Comparison of ENCODE assay signal across 25 cellular contexts in genomic region chr7:142720981-142721380, GRCh38. TPM values are rescaled to one million over a fixed set of nuclear protein-coding genes. Genes with fewer than 3 reads are reported as not detected.
DNase-seq lines count a peak whose midpoint lies in the region; ATAC-seq and TF ChIP-seq lines count a peak whose summit lies in the region.
"Had no signal": no experiment of that assay in that cellular context is flagged by ENCODE, and none has a peak within 500 bp of the region (broad histone marks: within the 10 kb centered on the region; RNA-seq: fewer than 3 reads in every experiment).

No MANE protein-coding gene starts in this region.

- H3K9me3 Mint-ChIP-seq in CD4-positive, CD25-positive, alpha-beta regulatory T cell, result no peaks in the 10 kb centered on the region
- no peaks in the 10 kb centered on the region for H3K9me3 Mint-ChIP-seq in T-cell
- H3K9me3 Mint-ChIP-seq in central memory CD8-positive, alpha-beta T cell, result no peaks in the 10 kb centered on the region

- intact Hi-C loops in dorsolateral prefrontal cortex (cut with DNase I), result no loop called here

- POLR2A ChIA-PET in T-cell (lab: Charles Lee), result interaction anchor here in 1 of 2 donors (0.6 kb wide), 1 partner anchor 77 kb away, joined by 5 read pairs; no protein-coding TSS in a partner anchor

- no peaks in the 10 kb centered on the region for H3K9me3 ChIP-seq in BLaER1
- H3K9me3 ChIP-seq in CD4-positive, CD25-positive, alpha-beta regulatory T cell (ENCODE audit: control insufficient read depth in 2 of 2, low read length in 2 of 2), result no peaks in the 10 kb centered on the region
- H3K9me3 ChIP-seq: left ventricle myocardium inferior had no signal

- H3K27me3 ChIP-seq in BLaER1 (no peaks in the 10 kb centered on the region), dorsolateral prefrontal cortex (peaks cover 0 to 23% (median 0%) of the 10 kb centered on the region in 45 donors)
- H3K27me3 ChIP-seq in CD4-positive, CD25-positive, alpha-beta regulatory T cell (ENCODE audit: control insufficient read depth, insufficient read depth, low read length), result no peaks in the 10 kb centered on the region

- peaks cover 6 to 58% (median 31%) of the 10 kb centered on the region in 4 donors for H3K4me1 Mint-ChIP-seq in CD4-positive, CD25-positive, alpha-beta regulatory T cell
- H3K4me1 Mint-ChIP-seq in T-cell, result peaks cover 32 to 53% (median 40%) of the 10 kb centered on the region in 3 donors
- H3K4me1 Mint-ChIP-seq in central memory CD8-positive, alpha-beta T cell, result peaks cover 38% of the 10 kb centered on the region

- H3K27ac Mint-ChIP-seq in CD4-positive, CD25-positive, alpha-beta regulatory T cell, result peak overlapping the region; percentile 91 to 98 (median 91)
- peak overlapping the region; percentile 77 to 85 for H3K27ac Mint-ChIP-seq in T-cell
- no peak overlapping the region for H3K27ac Mint-ChIP-seq in central memory CD8-positive, alpha-beta T cell (ENCODE audit: low read depth)

- no peaks in the 10 kb centered on the region for H3K36me3 Mint-ChIP-seq in CD4-positive, CD25-positive, alpha-beta regulatory T cell
- H3K36me3 Mint-ChIP-seq in T-cell, result no peaks in the 10 kb centered on the region
- H3K36me3 Mint-ChIP-seq in central memory CD8-positive, alpha-beta T cell (ENCODE audit: insufficient read depth), result peaks cover 10% of the 10 kb centered on the region

- no peaks in the 10 kb centered on the region for H3K27me3 Mint-ChIP-seq in CD4-positive, CD25-positive, alpha-beta regulatory T cell
- no peaks in the 10 kb centered on the region for H3K27me3 Mint-ChIP-seq in T-cell
- no peaks in the 10 kb centered on the region for H3K27me3 Mint-ChIP-seq in central memory CD8-positive, alpha-beta T cell

- no peaks in the 10 kb centered on the region for H3K36me3 ChIP-seq in BLaER1
- no peaks in the 10 kb centered on the region for H3K36me3 ChIP-seq in CD4-positive, CD25-positive, alpha-beta regulatory T cell (ENCODE audit: control insufficient read depth, insufficient read depth, low read length)
- H3K36me3 ChIP-seq: left ventricle myocardium inferior had no signal

- peak overlapping the region; percentile 53 for H3K4me2 ChIP-seq in BLaER1

- H3K27ac ChIP-seq in BLaER1, result peak overlapping the region; percentile 39; the same call in 1 of the 2 replicates
- H3K27ac ChIP-seq in CD4-positive, CD25-positive, alpha-beta regulatory T cell (ENCODE audit: insufficient read depth, low read length, poor library complexity, severe bottlenecking), result peak overlapping the region; percentile 74
- no peak overlapping the region for H3K27ac ChIP-seq in dorsolateral prefrontal cortex
- H3K27ac ChIP-seq: epithelial cell of prostate, left ventricle myocardium inferior, SK-N-MC had no signal

- H3K4me3 Mint-ChIP-seq in CD4-positive, CD25-positive, alpha-beta regulatory T cell, result peak overlapping the region; percentile 91 to 97 (median 92)
- H3K4me3 Mint-ChIP-seq in T-cell, result peak overlapping the region; percentile 66 to 80 (median 67)
- H3K4me3 Mint-ChIP-seq in central memory CD8-positive, alpha-beta T cell, result peak overlapping the region; percentile 47

- CTCF ChIA-PET in T-cell (lab: Charles Lee), result interaction anchor here (0.6 to 1.1 kb wide), 2 partner anchors 9 to 20 kb away, joined by 3 to 8 read pairs; no protein-coding TSS in a partner anchor

- no peak overlapping the region for H3K4me3 ChIP-seq in BLaER1
- peak overlapping the region; percentile 83 for H3K4me3 ChIP-seq in CD4-positive, CD25-positive, alpha-beta regulatory T cell (ENCODE audit: low read depth, low read length)
- no peak overlapping the region for H3K4me3 ChIP-seq in dorsolateral prefrontal cortex
- H3K4me3 ChIP-seq: left ventricle myocardium inferior, SK-N-MC had no signal

- DNase-seq in CD4-positive, CD25-positive, alpha-beta regulatory T cell, result peak in 1 of 3 donors; percentile 47
- DNase-seq in T-cell, result no peak
- DNase-seq in central memory CD8-positive, alpha-beta T cell (ENCODE audit: low spot score in 2 of 2), result no peak
- DNase-seq in dorsolateral prefrontal cortex, result no peak
- no peak for DNase-seq in cerebellar cortex (ENCODE audit: low spot score)
- DNase-seq: Calu3; dermis blood vessel endothelial cell; left ventricle myocardium inferior; NCI-H1105 treated with DMSO at 0.1 percent for 48 hours; NCI-H2107; NCI-H524; retina; stimulated activated CD4-positive, alpha-beta T cell treated with anti-CD3 and anti-CD28 coated beads, Interleukin-4, amount 100 ng/mL, for 24 hours; T1000 had no signal

- H3K9ac ChIP-seq in BLaER1, result no peak overlapping the region

- no peaks in the 10 kb centered on the region for H4K20me1 ChIP-seq in BLaER1

- ATAC-seq in CD4-positive, CD25-positive, alpha-beta regulatory T cell (ENCODE audit: low read depth in 2 of 2), result peak in 1 of 2 donors; percentile 53
- ATAC-seq in T-cell (replicated peaks in 1 of 4), result peak in 1 of 4 experiments; percentile 31
- ATAC-seq in central memory CD8-positive, alpha-beta T cell (replicated peaks; ENCODE audit: extremely low read depth, poor library complexity, severe bottlenecking), result no peak
- no peak for ATAC-seq in GM19452 (IDR thresholded peaks at IDR 0.05; ENCODE audit: unreplicated experiment)
- ATAC-seq in GM18907 (IDR thresholded peaks at IDR 0.05; ENCODE audit: unreplicated experiment), result no peak

- peaks cover 53% of the 10 kb centered on the region for H3K4me1 ChIP-seq in BLaER1
- H3K4me1 ChIP-seq in CD4-positive, CD25-positive, alpha-beta regulatory T cell (ENCODE audit: control insufficient read depth, insufficient read depth, low read length, poor library complexity, severe bottlenecking), result peaks cover under 1% of the 10 kb centered on the region
- H3K4me1 ChIP-seq: left ventricle myocardium inferior had no signal

- no peak for TF ChIP-seq CTCF in dorsolateral prefrontal cortex (IDR thresholded peaks at IDR 0.05 in 54 of 56, conservative IDR thresholded peaks at IDR 0.05 in 2 of 56; ENCODE audit: low read depth in 1 of 56, partially characterized antibody in 56 of 56)

RNA-seq across cellular contexts. Expression of gene PRSS1, which starts 28.3 kb away (rescaled TPM):
- total RNA-seq in CD4-positive, CD25-positive, alpha-beta regulatory T cell, result not detected
- under 1 TPM in 1 of 4 donors, not detected in 3; 0.49 TPM for polyA plus RNA-seq in CD4-positive, CD25-positive, alpha-beta regulatory T cell
- total RNA-seq in T-cell, result 10 to 100 TPM in 3 of 5 donors, not detected in 2; 16.0 to 23.7 (median 20.8) TPM
- not detected for total RNA-seq in dorsolateral prefrontal cortex
- total RNA-seq: dermis blood vessel endothelial cell, fibroblast of villous mesenchyme, left ventricle myocardium inferior, RPMI7951, subcutaneous adipose tissue, ureter had no signal

RNA-seq across cellular contexts. Expression of gene PRSS2, which starts 49.8 kb away (rescaled TPM):
- 0.52 TPM for total RNA-seq in CD4-positive, CD25-positive, alpha-beta regulatory T cell
- 1 to 10 TPM; 1.5 to 3.2 (median 2.7) TPM for polyA plus RNA-seq in CD4-positive, CD25-positive, alpha-beta regulatory T cell
- total RNA-seq in T-cell (10 to 100 TPM in 3 of 5 donors, not detected in 2; 47.1 to 64.6 (median 57.7) TPM), dorsolateral prefrontal cortex (not detected)
- total RNA-seq: bronchial epithelial cell, dermis blood vessel endothelial cell, fibroblast of villous mesenchyme, left ventricle myocardium inferior, mononuclear cell, RPMI7951, subcutaneous adipose tissue, ureter had no signal

Comparison
In these comparisons a context has a peak if more than half of its experiments do, and no peak if none do; other contexts are left out.
1. H3K27ac ChIP-seq: peak in BLaER1 (single experiment) and CD4-positive, CD25-positive, alpha-beta regulatory T cell (single experiment); none in dorsolateral prefrontal cortex (0 of 59).
2. Peak in every context shown above with its lines, with median percentiles within 50 percentile points of each other: H3K4me3 Mint-ChIP-seq.